In genomic region chr1:54591127-54591756, GRCh38 we compare ENCODE assay signal across 21 cellular contexts. TPM values are rescaled to one million over a fixed set of nuclear protein-coding genes. Genes with fewer than 3 reads are reported as not detected.
DNase-seq lines count a peak whose midpoint lies in the region; ATAC-seq and TF ChIP-seq lines count a peak whose summit lies in the region.
"Had no signal": no experiment of that assay in that cellular context is flagged by ENCODE, and none has a peak within 500 bp of the region (broad histone marks: within the 10 kb centered on the region; RNA-seq: fewer than 3 reads in every experiment).

No MANE protein-coding gene starts in this region.

- H3K79me1 ChIP-seq in mesenchymal stem cell (replicated peaks; ENCODE audit: low read length, poor library complexity, severe bottlenecking): no peaks in the 10 kb centered on the region

- no peak overlapping the region for H3K4ac ChIP-seq in mesenchymal stem cell (ENCODE audit: low read depth in 1 of 2, low read length in 2 of 2)

- no peak overlapping the region for H2BK12ac ChIP-seq in mesenchymal stem cell (ENCODE audit: low read length in 2 of 2)

- H3K4me2 ChIP-seq in mesenchymal stem cell (ENCODE audit: low read length, poor library complexity, severe bottlenecking): no peak overlapping the region

- BruUV-seq in A673 (replicated peaks; lab: Mats Ljungman, UMichigan): no TSS peak

- peaks cover 7% of the 10 kb centered on the region for H3K4me1 Mint-ChIP-seq in activated T-cell treated with anti-CD3 and anti-CD28 coated beads, Interleukin-2, amount 50 U/mL, for 72 hours (ENCODE audit: low read depth)
- H3K4me1 Mint-ChIP-seq: CD14-positive monocyte had no signal

- no peak overlapping the region for H2AK5ac ChIP-seq in mesenchymal stem cell (ENCODE audit: low read length, severe bottlenecking)

- H3K23ac ChIP-seq in mesenchymal stem cell (ENCODE audit: low read length in 2 of 2): no peak overlapping the region

- H3K27me3 ChIP-seq in mesenchymal stem cell (ENCODE audit: control insufficient read depth in 1 of 2, insufficient read depth in 1 of 2, low read length in 2 of 2) (no peaks in the 10 kb centered on the region), A673 (replicated peaks; ENCODE audit: insufficient read depth, low read depth, low read length, poor library complexity) (no peaks in the 10 kb centered on the region)

- H2BK5ac ChIP-seq in mesenchymal stem cell (ENCODE audit: low read depth, low read length, poor library complexity, severe bottlenecking): no peak overlapping the region

- H3K4me1 ChIP-seq in mesenchymal stem cell (ENCODE audit: control insufficient read depth, insufficient read depth, low read depth, low read length) (peaks cover 7% of the 10 kb centered on the region), A673 (ENCODE audit: insufficient read depth, low read length, poor library complexity, severe bottlenecking) (no peaks in the 10 kb centered on the region)

- H3K18ac ChIP-seq in mesenchymal stem cell (ENCODE audit: low read depth in 1 of 2, low read length in 2 of 2): no peak overlapping the region

- no peak overlapping the region for H2BK120ac ChIP-seq in mesenchymal stem cell (ENCODE audit: low read depth, low read length)

- H3K4me3 ChIP-seq in AG10803 (ENCODE audit: low read length): no peak overlapping the region
- H3K4me3 ChIP-seq in mesenchymal stem cell (ENCODE audit: insufficient read depth in 1 of 2, low read depth in 1 of 2, low read length in 2 of 2): no peak overlapping the region
- H3K4me3 ChIP-seq in A673 (ENCODE audit: low read depth, low read length, poor library complexity, severe bottlenecking): no peak overlapping the region

- intact Hi-C loops in A673 (cut with micrococcal nuclease; ENCODE audit: unreplicated experiment): no loop called here

- H3K36me3 ChIP-seq in mesenchymal stem cell (ENCODE audit: control insufficient read depth in 1 of 2, insufficient read depth in 2 of 2, low read depth in 1 of 2, low read length in 2 of 2) (no peaks in the 10 kb centered on the region), A673 (ENCODE audit: insufficient read depth, low read length, poor library complexity, severe bottlenecking) (no peaks in the 10 kb centered on the region)

- H3K9me3 Mint-ChIP-seq in activated T-cell treated with anti-CD3 and anti-CD28 coated beads, Interleukin-2, amount 50 U/mL, for 72 hours: no peaks in the 10 kb centered on the region
- H3K9me3 Mint-ChIP-seq: CD14-positive monocyte, H9 had no signal

- CTCF ChIA-PET in A673 (lab: Charles Lee): no interaction called here

- TF ChIP-seq CTCF in AG10803 (conservative IDR thresholded peaks at IDR 0.05; ENCODE audit: low read length): no peak
- no peak for TF ChIP-seq CTCF in A673 (conservative IDR thresholded peaks at IDR 0.05; ENCODE audit: low read depth, low read length)

- H2BK15ac ChIP-seq in mesenchymal stem cell (ENCODE audit: low read depth, poor library complexity, severe bottlenecking): no peak overlapping the region

- no peak overlapping the region for H2AFZ ChIP-seq in mesenchymal stem cell (ENCODE audit: low read depth, low read length)

- no peak overlapping the region for H4K8ac ChIP-seq in mesenchymal stem cell (ENCODE audit: low read length)

- no peak overlapping the region for H3K27ac ChIP-seq in mesenchymal stem cell (ENCODE audit: low read length, poor library complexity, severe bottlenecking)
- no peak overlapping the region for H3K27ac ChIP-seq in A673 (ENCODE audit: low read depth, low read length, poor library complexity, severe bottlenecking)
- H3K27ac ChIP-seq: RWPE1 had no signal

- POLR2A ChIA-PET in A673 (lab: Charles Lee; ENCODE audit: low non-redundant PET): no interaction called here

- peak overlapping the region in 1 of 2 experiments; percentile 13 for H3K14ac ChIP-seq in mesenchymal stem cell (ENCODE audit: low read length in 2 of 2)

- H3K4me3 Mint-ChIP-seq in activated T-cell treated with anti-CD3 and anti-CD28 coated beads, Interleukin-2, amount 50 U/mL, for 72 hours: no peak overlapping the region
- H3K4me3 Mint-ChIP-seq: CD14-positive monocyte, H9 had no signal

- H3K36me3 Mint-ChIP-seq in activated T-cell treated with anti-CD3 and anti-CD28 coated beads, Interleukin-2, amount 50 U/mL, for 72 hours (ENCODE audit: insufficient read depth in 2 of 2): no peaks in the 10 kb centered on the region

- H3K9me3 ChIP-seq in mesenchymal stem cell (ENCODE audit: control insufficient read depth, low read length): no peaks in the 10 kb centered on the region
- H3K9me3 ChIP-seq in A673 (ENCODE audit: low read depth, low read length, poor library complexity, severe bottlenecking): no peaks in the 10 kb centered on the region

- no peak overlapping the region for H3K27ac Mint-ChIP-seq in activated T-cell treated with anti-CD3 and anti-CD28 coated beads, Interleukin-2, amount 50 U/mL, for 72 hours

- ATAC-seq in activated T-cell treated with anti-CD3 and anti-CD28 coated beads, Interleukin-2, amount 50 U/mL, for 72 hours (replicated peaks in 1 of 2): no peak
- ATAC-seq: PC-3 had no signal

- DNase-seq in AG10803 (ENCODE audit: low read depth) (peak; percentile 7), NCI-H69 (lab: John Stamatoyannopoulos, UW) (peak; percentile 7), dermis blood vessel endothelial cell (peak; percentile 10), mesenchymal stem cell (peak; percentile 18), NCI-H146 treated with DMSO at 0.1 percent for 48 hours (lab: John Stamatoyannopoulos, UW; ENCODE audit: unreplicated experiment) (no peak), DMS79 treated with DMSO at 0.1 percent for 48 hours (lab: John Stamatoyannopoulos, UW) (no peak), A673 (ENCODE audit: low spot score) (no peak)
- no peak for DNase-seq in activated T-cell treated with anti-CD3 and anti-CD28 coated beads, Interleukin-2, amount 50 U/mL, for 72 hours
- DNase-seq: DMS 273 treated with DMSO at 0.1 percent for 48 hours, EL, H9, KBM-7, NCI-H1417 treated with DMSO at 0.1 percent for 48 hours, NCI-H2029, NCI-H2171 treated with DMSO at 0.1 percent for 48 hours, NCI-H82, PC-3 had no signal

- 83% methylated on average over 3 of the region's 5 CpGs for WGBS in mesenchymal stem cell

- H3K9ac ChIP-seq in mesenchymal stem cell (ENCODE audit: low read length): no peak overlapping the region

- H4K91ac ChIP-seq in mesenchymal stem cell (ENCODE audit: low read length): no peak overlapping the region

- no peaks in the 10 kb centered on the region for H3K27me3 Mint-ChIP-seq in activated T-cell treated with anti-CD3 and anti-CD28 coated beads, Interleukin-2, amount 50 U/mL, for 72 hours (ENCODE audit: low read depth)

RNA-seq across cellular contexts. Expression of gene FAM151A, which starts 32.1 kb away (rescaled TPM):
- not detected in 2 replicates for total RNA-seq in dermis blood vessel endothelial cell
- polyA plus RNA-seq in mesenchymal stem cell (2013, experiment 1 of 2): not detected
- polyA plus RNA-seq in mesenchymal stem cell (2013, experiment 2 of 2): not detected
- not detected for total RNA-seq in activated T-cell treated with anti-CD3 and anti-CD28 coated beads, Interleukin-2, amount 50 U/mL, for 72 hours
- total RNA-seq in A673 (2021): not detected in 2 replicates
- total RNA-seq: H9, HT1080, NCI-H460, PC-3 had no signal
- polyA plus RNA-seq: CD14-positive monocyte had no signal

RNA-seq across cellular contexts. Expression of gene ACOT11, which starts 43.2 kb away (rescaled TPM):
- 1.0 and 3.0 TPM in 2 replicates for total RNA-seq in dermis blood vessel endothelial cell
- 0.83 TPM for polyA plus RNA-seq in mesenchymal stem cell (2013, experiment 1 of 2)
- 0.88 TPM for polyA plus RNA-seq in mesenchymal stem cell (2013, experiment 2 of 2)
- 1 to 10 TPM; 1.4 to 1.5 TPM for total RNA-seq in activated T-cell treated with anti-CD3 and anti-CD28 coated beads, Interleukin-2, amount 50 U/mL, for 72 hours
- total RNA-seq in A673 (2021): 5.5 and 5.6 TPM in 2 replicates

RNA-seq across cellular contexts. Expression of gene MROH7, which starts 50.3 kb away (rescaled TPM):
- 0.17 TPM in 1 of 2 replicates, not detected in the other for total RNA-seq in dermis blood vessel endothelial cell
- 0.04 TPM for polyA plus RNA-seq in mesenchymal stem cell (2013, experiment 1 of 2)
- polyA plus RNA-seq in mesenchymal stem cell (2013, experiment 2 of 2): not detected
- under 1 TPM; 0.39 to 0.86 TPM for total RNA-seq in activated T-cell treated with anti-CD3 and anti-CD28 coated beads, Interleukin-2, amount 50 U/mL, for 72 hours
- 0.42 TPM in 1 of 2 replicates, not detected in the other for total RNA-seq in A673 (2021)
- total RNA-seq: HT1080, NCI-H460, PC-3 had no signal
- polyA plus RNA-seq: CD14-positive monocyte had no signal

Comparison
In these comparisons a context has a peak if more than half of its experiments do, and no peak if none do; other contexts are left out.
1. DNase-seq: peak in AG10803 (single experiment), NCI-H69 (single experiment), dermis blood vessel endothelial cell (single experiment) and mesenchymal stem cell (single experiment); none in NCI-H146 treated with DMSO at 0.1 percent for 48 hours (single experiment), DMS79 treated with DMSO at 0.1 percent for 48 hours (single experiment), activated T-cell treated with anti-CD3 and anti-CD28 coated beads, Interleukin-2, amount 50 U/mL, for 72 hours (0 of 2) and A673 (single experiment).